8 cellular contexts compared by ENCODE assay signal in the genomic region with DNA sequence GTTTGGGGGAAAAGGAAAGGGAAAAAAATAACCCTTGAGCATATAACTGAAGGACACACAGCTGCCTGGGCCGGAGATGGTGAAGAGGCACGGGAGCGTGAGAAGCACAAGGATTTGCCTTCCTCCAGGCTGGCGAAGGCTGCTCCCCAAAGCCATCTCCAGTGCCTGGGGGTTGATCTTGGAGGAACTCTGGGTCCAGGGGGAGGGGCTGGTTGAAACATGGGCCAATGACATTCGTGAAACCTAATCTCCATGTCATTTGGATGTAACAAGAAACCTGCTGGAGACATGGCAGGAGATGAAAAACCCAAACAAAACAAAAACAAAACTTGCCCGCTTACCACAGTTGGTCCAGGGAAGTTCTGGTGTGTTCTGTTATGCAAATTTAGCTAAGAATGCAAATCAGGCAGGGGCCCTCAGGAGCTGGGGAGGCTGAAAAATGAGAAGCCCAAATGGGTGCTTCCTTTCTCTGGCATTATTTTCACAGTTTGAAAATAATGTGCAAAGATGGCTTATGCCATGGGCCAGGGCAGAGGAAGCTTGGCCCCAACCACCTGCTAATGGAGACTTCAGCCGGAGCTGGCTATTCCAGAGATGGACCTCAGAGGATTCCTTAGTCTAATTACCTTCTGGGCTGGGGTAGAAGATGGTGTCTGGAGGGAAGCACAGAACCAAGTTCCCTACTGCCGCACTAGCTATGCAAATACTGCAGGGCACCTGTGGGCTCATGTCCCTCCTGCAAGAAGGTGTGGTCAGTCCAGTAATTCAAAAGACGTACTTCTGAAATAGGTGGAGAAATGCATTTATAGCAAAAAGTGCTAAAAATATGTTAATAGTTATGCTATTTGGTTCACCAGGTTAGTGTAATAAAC.
DNase-seq lines count a peak whose midpoint lies in the region; ATAC-seq and TF ChIP-seq lines count a peak whose summit lies in the region.

No MANE protein-coding gene starts in this region.

- no peaks in the 10 kb centered on the region for H3K36me3 ChIP-seq in psoas muscle (ENCODE audit: insufficient read depth in 1 of 2, low read depth in 1 of 2)
- no peaks in the 10 kb centered on the region for H3K36me3 ChIP-seq in BE2C

- peaks cover 55% of the 10 kb centered on the region for H3K4me1 Mint-ChIP-seq in activated naive CD8-positive, alpha-beta T cell treated with anti-CD3 and anti-CD28 coated beads, Interleukin-2, amount 10 ng/mL, durations not matched to agents 7 days and 5 days

- POLR2A ChIA-PET in activated naive CD8-positive, alpha-beta T cell treated with anti-CD3 and anti-CD28 coated beads, Interleukin-2, amount 10 ng/mL, durations not matched to agents 7 days and 5 days (lab: Charles Lee) = interaction anchor here (0.7 to 2.2 kb wide), 9 partner anchors 12 to 180 kb away, joined by 3 to 12 read pairs (median 5); a partner anchor contains a TSS

- WGBS in psoas muscle, 3 donors = 18 to 19% (median 18%) methylated on average over 9 of the region's 9 CpGs

- H3K9me3 Mint-ChIP-seq in activated naive CD8-positive, alpha-beta T cell treated with anti-CD3 and anti-CD28 coated beads, Interleukin-2, amount 10 ng/mL, durations not matched to agents 7 days and 5 days = peaks cover 3% of the 10 kb centered on the region

- H3K27me3 ChIP-seq in psoas muscle (ENCODE audit: insufficient read depth in 3 of 3, low read length in 2 of 3) (no peaks in the 10 kb centered on the region), BE2C (no peaks in the 10 kb centered on the region)

- H3K27ac Mint-ChIP-seq in activated naive CD8-positive, alpha-beta T cell treated with anti-CD3 and anti-CD28 coated beads, Interleukin-2, amount 10 ng/mL, durations not matched to agents 7 days and 5 days = peak overlapping the region; percentile 86

- H3K36me3 Mint-ChIP-seq in activated naive CD8-positive, alpha-beta T cell treated with anti-CD3 and anti-CD28 coated beads, Interleukin-2, amount 10 ng/mL, durations not matched to agents 7 days and 5 days = peaks cover 60% of the 10 kb centered on the region

- peaks cover 57% of the 10 kb centered on the region for H3K4me1 ChIP-seq in psoas muscle
- H3K4me1 ChIP-seq in BE2C = no peaks in the 10 kb centered on the region

- no peaks in the 10 kb centered on the region for H3K27me3 Mint-ChIP-seq in activated naive CD8-positive, alpha-beta T cell treated with anti-CD3 and anti-CD28 coated beads, Interleukin-2, amount 10 ng/mL, durations not matched to agents 7 days and 5 days

- peak overlapping the region; percentile 82 for H3K27ac ChIP-seq in psoas muscle

- DNase-seq in GM10266 (ENCODE audit: extremely low spot score) = peak; percentile 57
- DNase-seq in activated naive CD8-positive, alpha-beta T cell treated with anti-CD3 and anti-CD28 coated beads, Interleukin-2, amount 10 ng/mL, durations not matched to agents 7 days and 5 days = no peak
- peak in 1 of 2 donors; percentile 60 for DNase-seq in psoas muscle
- no peak for DNase-seq in BE2C
- DNase-seq in stimulated activated naive CD4-positive, alpha-beta T cell treated with Interleukin-2 at 50 U/mL for 16 hours (lab: John Stamatoyannopoulos, UW) = no peak
- DNase-seq in HPDE6-E6E7 (ENCODE audit: extremely low spot score) = no peak

- ATAC-seq in GM19452 (IDR thresholded peaks at IDR 0.05; ENCODE audit: unreplicated experiment) = peak; percentile 46
- peak; percentile 39 for ATAC-seq in HG03442 (IDR thresholded peaks at IDR 0.05; ENCODE audit: unreplicated experiment)
- ATAC-seq in activated naive CD8-positive, alpha-beta T cell treated with anti-CD3 and anti-CD28 coated beads, Interleukin-2, amount 10 ng/mL, durations not matched to agents 7 days and 5 days (ENCODE audit: low read depth) = peak; percentile 25
- ATAC-seq in psoas muscle = peak; percentile 43 to 67 (median 54)

- H3K9me3 ChIP-seq in psoas muscle (no peaks in the 10 kb centered on the region), BE2C (no peaks in the 10 kb centered on the region)

- intact Hi-C loops in psoas muscle (cut with DNase I) = loop anchor here (5.0 to 10.0 kb wide), 3 partner anchors 124 to 179 kb away; a partner anchor contains a TSS

- peak overlapping the region; percentile 78 for H3K4me3 Mint-ChIP-seq in activated naive CD8-positive, alpha-beta T cell treated with anti-CD3 and anti-CD28 coated beads, Interleukin-2, amount 10 ng/mL, durations not matched to agents 7 days and 5 days

- TF ChIP-seq CTCF in GM10266 (IDR thresholded peaks at IDR 0.05; ENCODE audit: control insufficient read depth, insufficient read depth, low read depth, missing control alignments) = no peak
- no peak for TF ChIP-seq CTCF in psoas muscle (IDR thresholded peaks at IDR 0.05)
- no peak for TF ChIP-seq CTCF in BE2C (IDR thresholded peaks at IDR 0.05; ENCODE audit: low read depth, low read length)

- H3K4me3 ChIP-seq in psoas muscle (peak overlapping the region; percentile 61), BE2C (ENCODE audit: low read depth, low read length) (no peak overlapping the region)
